16 cellular contexts compared by ENCODE assay signal in the genomic region with DNA sequence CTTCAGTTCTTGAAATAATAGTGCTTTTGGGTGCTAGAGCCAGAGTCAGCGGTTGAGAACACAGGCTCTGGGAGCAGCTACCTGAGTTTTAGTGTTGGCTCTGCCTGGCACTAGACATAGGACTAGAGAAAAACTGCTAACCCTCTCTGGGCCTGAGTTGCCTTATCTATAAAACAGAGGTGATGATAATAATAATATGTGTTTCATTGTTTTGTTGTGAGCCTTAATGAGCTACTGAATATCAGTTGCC.
DNase-seq lines count a peak whose midpoint lies in the region; ATAC-seq, FAIRE-seq and TF ChIP-seq lines count a peak whose summit lies in the region.
"Had no signal": no experiment of that assay in that cellular context is flagged by ENCODE, and none has a peak within 500 bp of the region (broad histone marks: within the 10 kb centered on the region; RNA-seq: fewer than 3 reads in every experiment).

No MANE protein-coding gene starts in this region.

- no peaks in the 10 kb centered on the region for H3K27me3 ChIP-seq in CD8-positive, alpha-beta memory T cell (ENCODE audit: insufficient read depth, low read length, poor library complexity, severe bottlenecking)
- H3K27me3 ChIP-seq in PC-9 (ENCODE audit: insufficient read depth, low read depth), result no peaks in the 10 kb centered on the region
- no peaks in the 10 kb centered on the region for H3K27me3 ChIP-seq in H9 (ENCODE audit: insufficient read depth, low read length)

- TF ChIP-seq EP300 in A549 (IDR thresholded peaks at IDR 0.05), result no peak

- no peak overlapping the region for H2BK15ac ChIP-seq in H9 (ENCODE audit: low read depth, low read length)

- no peak overlapping the region for H4K91ac ChIP-seq in H9 (ENCODE audit: insufficient read length, low read depth, low read length)

- TF ChIP-seq RAD21 in A549 (conservative IDR thresholded peaks at IDR 0.05 in 1 of 2, IDR thresholded peaks at IDR 0.05 in 1 of 2), result no peak

- H2BK5ac ChIP-seq in H9 (ENCODE audit: insufficient read length, low read length), result no peak overlapping the region

- peaks cover 0 to 2% (median 0%) of the 10 kb centered on the region in 5 donors for H3K9me3 Mint-ChIP-seq in CD8-positive, alpha-beta memory T cell
- no peaks in the 10 kb centered on the region for H3K9me3 Mint-ChIP-seq in effector memory CD8-positive, alpha-beta T cell
- H3K9me3 Mint-ChIP-seq in H9, result no peaks in the 10 kb centered on the region
- H3K9me3 Mint-ChIP-seq: nephron progenitor cell; stimulated activated naive CD8-positive, alpha-beta T cell treated with anti-CD3 and anti-CD28 coated beads, Interleukin-15, amount 100 ng/mL, for 72 hours had no signal

- WGBS in A549 (ENCODE audit: missing lambda C conversion rate), result 0% methylated on average over 1 of the region's 1 CpG
- no CpG with 5 or more reads among the region's 1 CpG for WGBS in H9 (ENCODE audit: extremely low coverage, insufficient read length, low lambda C conversion rate)

- H4K8ac ChIP-seq in H9 (replicated peaks; ENCODE audit: insufficient read length, low read depth, low read length), result no peak overlapping the region

- no TSS peak for BruUV-seq in PC-9 (replicated peaks; lab: Mats Ljungman, UMichigan)

- no peaks in the 10 kb centered on the region for H3K36me3 ChIP-seq in CD8-positive, alpha-beta memory T cell (ENCODE audit: insufficient read depth, low read length)
- H3K36me3 ChIP-seq in PC-9 (ENCODE audit: low read depth), result peaks cover 4% of the 10 kb centered on the region; the same call in 1 of the 2 replicates
- H3K36me3 ChIP-seq: left ventricle myocardium inferior had no signal

- H3T11ph ChIP-seq in H9 (ENCODE audit: low read length), result no peak overlapping the region

- H2AFZ ChIP-seq in PC-9 (0 out of 2 replicates have a peak overlapping the region, but pooled peaks have one; percentile 30), H9 (ENCODE audit: low read length) (no peak overlapping the region)

- H3K79me1 ChIP-seq in H9 (ENCODE audit: insufficient read depth, low read depth, low read length, poor library complexity, severe bottlenecking), result no peaks in the 10 kb centered on the region

- TF ChIP-seq POLR2A in A549 (IDR thresholded peaks at IDR 0.05; ENCODE audit: low read length), result no peak

- H3K4me2 ChIP-seq in A549 (peak overlapping the region; percentile 94), PC-9 (peak overlapping the region; percentile 52), H9 (ENCODE audit: insufficient read depth, insufficient read length, low read length) (no peak overlapping the region)

- peaks cover 10% of the 10 kb centered on the region; the same call in 1 of the 2 replicates for H3F3A ChIP-seq in PC-9 (ENCODE audit: insufficient read depth, low read depth)

- no peak overlapping the region for H2AK5ac ChIP-seq in H9 (ENCODE audit: insufficient read length, low read length)

- H2BK12ac ChIP-seq in H9 (ENCODE audit: insufficient read length, low read depth, low read length), result no peak overlapping the region

- TF ChIP-seq CTCF in A549 (IDR thresholded peaks at IDR 0.05) (no peak), PC-9 (conservative IDR thresholded peaks at IDR 0.05) (no peak), H9 (conservative IDR thresholded peaks at IDR 0.05) (no peak)

- no peak overlapping the region for H3K14ac ChIP-seq in H9 (ENCODE audit: insufficient read depth, low read length)

- no peak overlapping the region for H4K5ac ChIP-seq in H9 (ENCODE audit: insufficient read length, low read depth, low read length)

- H3K4me3 Mint-ChIP-seq in CD8-positive, alpha-beta memory T cell, result peak overlapping the region; percentile 19 to 82 (median 66)
- peak overlapping the region; percentile 70 to 73 for H3K4me3 Mint-ChIP-seq in effector memory CD8-positive, alpha-beta T cell
- H3K4me3 Mint-ChIP-seq in H9, result no peak overlapping the region
- H3K4me3 Mint-ChIP-seq: nephron progenitor cell; stimulated activated naive CD8-positive, alpha-beta T cell treated with anti-CD3 and anti-CD28 coated beads, Interleukin-15, amount 100 ng/mL, for 72 hours had no signal

- H3K4me3 ChIP-seq in A549 (peak overlapping the region; percentile 24; the same call in 2 of the 3 replicates), PC-9 (peak overlapping the region; percentile 23; the same call in 1 of the 2 replicates)
- H3K4me3 ChIP-seq in CD8-positive, alpha-beta memory T cell (ENCODE audit: low read length), result no peak overlapping the region
- H3K4me3 ChIP-seq: left ventricle myocardium inferior had no signal

- H3K18ac ChIP-seq in H9 (ENCODE audit: insufficient read length, low read depth, low read length), result no peak overlapping the region

- H3K9me3 ChIP-seq in A549, result no peaks in the 10 kb centered on the region
- H3K9me3 ChIP-seq in CD8-positive, alpha-beta memory T cell (ENCODE audit: low read length), result no peaks in the 10 kb centered on the region
- no peaks in the 10 kb centered on the region for H3K9me3 ChIP-seq in PC-9 (ENCODE audit: insufficient read depth, low read depth)
- no peaks in the 10 kb centered on the region for H3K9me3 ChIP-seq in H9 (ENCODE audit: control insufficient read depth, low read depth, low read length)
- H3K9me3 ChIP-seq: left ventricle myocardium inferior had no signal

- H3K23me2 ChIP-seq in H9 (ENCODE audit: insufficient read length, low read depth, low read length, poor library complexity, severe bottlenecking), result no peaks in the 10 kb centered on the region

- intact Hi-C loops in PC-9 (cut with micrococcal nuclease; ENCODE audit: unreplicated experiment), result loop anchor here (10.0 kb wide), 1 partner anchor 166 kb away; no protein-coding TSS in a partner anchor

- peak in 1 of 2 experiments; percentile 19; a peak in 1 of 6 replicates for ATAC-seq in A549
- ATAC-seq in effector memory CD8-positive, alpha-beta T cell (replicated peaks), result peak; percentile 41
- ATAC-seq: sciatic nerve; stimulated activated naive CD8-positive, alpha-beta T cell treated with anti-CD3 and anti-CD28 coated beads, Interleukin-15, amount 100 ng/mL, for 72 hours had no signal

- DNase-seq in A549 (ENCODE audit: low read depth in 1 of 2, low spot score in 1 of 2) (no peak), PC-9 (no peak), NCI-H526 treated with DMSO at 0.1 percent for 48 hours (lab: John Stamatoyannopoulos, UW) (no peak), DMS79 (lab: John Stamatoyannopoulos, UW) (no peak), H9 (no peak), frontal cortex (ENCODE audit: low spot score in 2 of 2) (no peak)
- no peak for DNase-seq in CD8-positive, alpha-beta memory T cell
- DNase-seq in effector memory CD8-positive, alpha-beta T cell, result no peak
- DNase-seq: activated CD4-positive, alpha-beta T cell treated with anti-CD3 and anti-CD28 coated beads, Interleukin-2, amount 50 U/mL, for 1 hour; hippocampal formation; left ventricle myocardium inferior; nephron progenitor cell; stimulated activated naive CD8-positive, alpha-beta T cell treated with anti-CD3 and anti-CD28 coated beads, Interleukin-15, amount 100 ng/mL, for 72 hours had no signal

- CTCF ChIA-PET in A549 (lab: Yijun Ruan, JAX) (interaction anchor here (0.6 to 2.3 kb wide), 3 partner anchors 23 to 401 kb away, joined by 3 to 6 read pairs (median 4); partner anchors contain the start of gene PTPRM), PC-9 (lab: Charles Lee) (no interaction called here)
- CTCF ChIA-PET in CD8-positive, alpha-beta memory T cell (lab: Charles Lee), result no interaction called here

- H3K4me1 ChIP-seq in A549, result peaks cover 81% of the 10 kb centered on the region
- H3K4me1 ChIP-seq in CD8-positive, alpha-beta memory T cell (ENCODE audit: insufficient read depth, low read length), result no peaks in the 10 kb centered on the region
- peaks cover 16% of the 10 kb centered on the region for H3K4me1 ChIP-seq in PC-9 (replicated peaks; ENCODE audit: insufficient read depth)
- H3K4me1 ChIP-seq in H9 (ENCODE audit: insufficient read depth, low read length), result peaks cover 5% of the 10 kb centered on the region

- no peaks in the 10 kb centered on the region for H3K27me3 Mint-ChIP-seq in CD8-positive, alpha-beta memory T cell
- H3K27me3 Mint-ChIP-seq in effector memory CD8-positive, alpha-beta T cell, result no peaks in the 10 kb centered on the region
- H3K27me3 Mint-ChIP-seq in H9 (ENCODE audit: low read depth), result no peaks in the 10 kb centered on the region
- H3K27me3 Mint-ChIP-seq: stimulated activated naive CD8-positive, alpha-beta T cell treated with anti-CD3 and anti-CD28 coated beads, Interleukin-15, amount 100 ng/mL, for 72 hours had no signal

- FAIRE-seq in A549 (lab: Jason Lieb, UNC) (no peak), frontal cortex (lab: Jason Lieb, UNC) (no peak)

- H3K27ac ChIP-seq in A549 (peak overlapping the region; percentile 92 to 93), PC-9 (peak overlapping the region; percentile 61), H9 (ENCODE audit: insufficient read length, low read depth, low read length) (no peak overlapping the region)
- peak overlapping the region; percentile 10 for H3K27ac ChIP-seq in CD8-positive, alpha-beta memory T cell (ENCODE audit: low read depth, low read length)
- H3K27ac ChIP-seq: C4-2B, left ventricle myocardium inferior had no signal

- H3K9ac ChIP-seq in H9 (ENCODE audit: extremely low read depth, insufficient read length, low read length), result no peak overlapping the region

- no peaks in the 10 kb centered on the region for H4K20me1 ChIP-seq in PC-9 (ENCODE audit: insufficient read depth)
- no peaks in the 10 kb centered on the region for H4K20me1 ChIP-seq in H9 (ENCODE audit: control insufficient read depth, insufficient read depth, insufficient read length)

- peak overlapping the region; percentile 76 to 98 (median 93) for H3K27ac Mint-ChIP-seq in CD8-positive, alpha-beta memory T cell
- peak overlapping the region; percentile 62 to 93 for H3K27ac Mint-ChIP-seq in effector memory CD8-positive, alpha-beta T cell
- no peak overlapping the region for H3K27ac Mint-ChIP-seq in H9
- H3K27ac Mint-ChIP-seq: nephron progenitor cell; stimulated activated naive CD8-positive, alpha-beta T cell treated with anti-CD3 and anti-CD28 coated beads, Interleukin-15, amount 100 ng/mL, for 72 hours had no signal

- no peak overlapping the region for H2BK20ac ChIP-seq in H9 (ENCODE audit: low read depth, low read length, poor library complexity, severe bottlenecking)

- H3K23ac ChIP-seq in H9 (ENCODE audit: insufficient read length, low read depth, low read length), result no peak overlapping the region

- no peaks in the 10 kb centered on the region for H3K79me2 ChIP-seq in PC-9 (ENCODE audit: low read depth)
- H3K79me2 ChIP-seq in H9 (ENCODE audit: insufficient read depth, low read length), result no peaks in the 10 kb centered on the region

- H3K9me2 ChIP-seq in PC-9 (ENCODE audit: insufficient read depth), result no peaks in the 10 kb centered on the region; the same call in 1 of the 2 replicates

- H3K4ac ChIP-seq in H9 (ENCODE audit: low read depth, low read length), result no peak overlapping the region

- H3K56ac ChIP-seq in H9 (ENCODE audit: insufficient read length, low read depth, low read length), result no peak overlapping the region

- H3K4me1 Mint-ChIP-seq in CD8-positive, alpha-beta memory T cell, result peaks cover 9 to 48% (median 35%) of the 10 kb centered on the region in 3 donors
- H3K4me1 Mint-ChIP-seq in effector memory CD8-positive, alpha-beta T cell (ENCODE audit: low read depth in 2 of 2), result peaks cover 16 to 59% of the 10 kb centered on the region in 2 donors
- H3K4me1 Mint-ChIP-seq in H9, result peaks cover 5 to 7% of the 10 kb centered on the region in 2 experiments; a peak in 3 of 4 replicates
- H3K4me1 Mint-ChIP-seq: stimulated activated naive CD8-positive, alpha-beta T cell treated with anti-CD3 and anti-CD28 coated beads, Interleukin-15, amount 100 ng/mL, for 72 hours had no signal

- no peak overlapping the region for H2BK120ac ChIP-seq in H9 (ENCODE audit: low read depth, low read length, poor library complexity, severe bottlenecking)

- POLR2A ChIA-PET in A549 (lab: Yijun Ruan, JAX) (no interaction called here), PC-9 (lab: Charles Lee; ENCODE audit: unreplicated experiment) (no interaction called here)
- POLR2A ChIA-PET in CD8-positive, alpha-beta memory T cell (lab: Charles Lee), result no interaction called here

- H3K36me3 Mint-ChIP-seq in CD8-positive, alpha-beta memory T cell, result no peaks in the 10 kb centered on the region
- H3K36me3 Mint-ChIP-seq in effector memory CD8-positive, alpha-beta T cell (ENCODE audit: insufficient read depth), result no peaks in the 10 kb centered on the region
- H3K36me3 Mint-ChIP-seq in H9 (ENCODE audit: insufficient read depth in 1 of 3, low read depth in 3 of 3), result no peaks in the 10 kb centered on the region; a peak in 1 of 7 replicates
- H3K36me3 Mint-ChIP-seq: activated naive CD4-positive, alpha-beta T cell treated with anti-CD3 and anti-CD28 coated beads, Interleukin-2, amount 50 U/mL, for 72 hours had no signal

Comparison
In these comparisons a context has a peak if more than half of its experiments do, and no peak if none do; other contexts are left out.
1. H3K27ac Mint-ChIP-seq: peak in CD8-positive, alpha-beta memory T cell (8 of 8) and effector memory CD8-positive, alpha-beta T cell (2 of 2); none in H9 (0 of 3).
2. H3K4me3 Mint-ChIP-seq: peak in CD8-positive, alpha-beta memory T cell (7 of 7) and effector memory CD8-positive, alpha-beta T cell (2 of 2); none in H9 (0 of 2).